8 cellular contexts compared by ENCODE assay signal in genomic region chr18:57585846-57586242, GRCh38. TPM values are rescaled to one million over a fixed set of nuclear protein-coding genes. Genes with fewer than 3 reads are reported as not detected.
DNase-seq lines count a peak whose midpoint lies in the region; ATAC-seq lines count a peak whose summit lies in the region.

No MANE protein-coding gene starts in this region.

- H3K4me3 ChIP-seq in iPS-18a (ENCODE audit: low read length) = peak overlapping the region; percentile 66

- H3K4me1 ChIP-seq in iPS-18a (ENCODE audit: control insufficient read depth, low read depth, low read length) = peaks cover 13% of the 10 kb centered on the region

- H3K27ac Mint-ChIP-seq in activated T-helper 17 cell treated with anti-CD3 and anti-CD28 coated beads, Interleukin-2, amount 50 U/mL, for 72 hours = peak overlapping the region; percentile 67
- peak overlapping the region; percentile 91 for H3K27ac Mint-ChIP-seq in stimulated activated naive B cell treated with anti-CD40 and anti-IgM and Interleukin-4, amounts not matched to agents 10 μg/mL and 1 μg/mL and 100 μg/mL, for 72 hours

- peak overlapping the region; percentile 87 for H3K4me3 Mint-ChIP-seq in activated T-helper 17 cell treated with anti-CD3 and anti-CD28 coated beads, Interleukin-2, amount 50 U/mL, for 72 hours
- H3K4me3 Mint-ChIP-seq in stimulated activated naive B cell treated with anti-CD40 and anti-IgM and Interleukin-4, amounts not matched to agents 10 μg/mL and 1 μg/mL and 100 μg/mL, for 72 hours = peak overlapping the region; percentile 92 to 95

- no peaks in the 10 kb centered on the region for H3K36me3 ChIP-seq in iPS-18a (ENCODE audit: control insufficient read depth, low read depth, low read length)

- H3K27ac ChIP-seq in iPS-18a (ENCODE audit: low read length) = no peak overlapping the region

- peaks cover 5% of the 10 kb centered on the region for H3K4me1 Mint-ChIP-seq in activated T-helper 17 cell treated with anti-CD3 and anti-CD28 coated beads, Interleukin-2, amount 50 U/mL, for 72 hours
- H3K4me1 Mint-ChIP-seq in stimulated activated naive B cell treated with anti-CD40 and anti-IgM and Interleukin-4, amounts not matched to agents 10 μg/mL and 1 μg/mL and 100 μg/mL, for 72 hours = peaks cover 16 to 33% of the 10 kb centered on the region in 2 donors

- ATAC-seq in HG02852 (IDR thresholded peaks at IDR 0.05; ENCODE audit: unreplicated experiment) (peak; percentile 6), HG03139 (IDR thresholded peaks at IDR 0.05; ENCODE audit: unreplicated experiment) (no peak), GM21423 (IDR thresholded peaks at IDR 0.05; ENCODE audit: unreplicated experiment) (no peak), GM19351 (IDR thresholded peaks at IDR 0.05; ENCODE audit: unreplicated experiment) (no peak)
- peak; percentile 40 for ATAC-seq in activated T-helper 17 cell treated with anti-CD3 and anti-CD28 coated beads, Interleukin-2, amount 50 U/mL, for 72 hours (replicated peaks)
- peak in 1 of 2 donors; percentile 0 for ATAC-seq in stimulated activated naive B cell treated with anti-CD40 and anti-IgM and Interleukin-4, amounts not matched to agents 10 μg/mL and 1 μg/mL and 100 μg/mL, for 72 hours (replicated peaks)

- no peaks in the 10 kb centered on the region for H3K9me3 ChIP-seq in iPS-18a (ENCODE audit: control insufficient read depth, low read depth, low read length)

- peak overlapping the region; percentile 58 for H3K9ac ChIP-seq in iPS-18a (ENCODE audit: low read length)

- no peaks in the 10 kb centered on the region for H3K27me3 Mint-ChIP-seq in activated T-helper 17 cell treated with anti-CD3 and anti-CD28 coated beads, Interleukin-2, amount 50 U/mL, for 72 hours
- H3K27me3 Mint-ChIP-seq in stimulated activated naive B cell treated with anti-CD40 and anti-IgM and Interleukin-4, amounts not matched to agents 10 μg/mL and 1 μg/mL and 100 μg/mL, for 72 hours = no peaks in the 10 kb centered on the region

- DNase-seq in ELF-1 (ENCODE audit: low read depth, low spot score) = peak; percentile 10
- DNase-seq in stimulated activated naive B cell treated with anti-CD40 and anti-IgM and Interleukin-4, amounts not matched to agents 10 μg/mL and 1 μg/mL and 100 μg/mL, for 72 hours = no peak

- peaks cover 6% of the 10 kb centered on the region for H3K36me3 Mint-ChIP-seq in activated T-helper 17 cell treated with anti-CD3 and anti-CD28 coated beads, Interleukin-2, amount 50 U/mL, for 72 hours (ENCODE audit: low read depth)
- H3K36me3 Mint-ChIP-seq in stimulated activated naive B cell treated with anti-CD40 and anti-IgM and Interleukin-4, amounts not matched to agents 10 μg/mL and 1 μg/mL and 100 μg/mL, for 72 hours = peaks cover 9 to 15% of the 10 kb centered on the region in 2 donors

- H3K27me3 ChIP-seq in iPS-18a (ENCODE audit: control insufficient read depth, insufficient read depth, low read length) = no peaks in the 10 kb centered on the region

- no peaks in the 10 kb centered on the region for H3K9me3 Mint-ChIP-seq in activated T-helper 17 cell treated with anti-CD3 and anti-CD28 coated beads, Interleukin-2, amount 50 U/mL, for 72 hours
- H3K9me3 Mint-ChIP-seq in stimulated activated naive B cell treated with anti-CD40 and anti-IgM and Interleukin-4, amounts not matched to agents 10 μg/mL and 1 μg/mL and 100 μg/mL, for 72 hours = no peaks in the 10 kb centered on the region

RNA-seq across cellular contexts. Expression of gene FECH, which starts 0.7 kb away (rescaled TPM):
- total RNA-seq in activated T-helper 17 cell treated with anti-CD3 and anti-CD28 coated beads, Interleukin-2, amount 50 U/mL, for 72 hours = 10 to 100 TPM; 15.0 to 26.2 TPM

RNA-seq across cellular contexts. Expression of gene NARS1, which starts 35.8 kb away (rescaled TPM):
- 10 to 100 TPM; 43.0 to 99.0 TPM for total RNA-seq in activated T-helper 17 cell treated with anti-CD3 and anti-CD28 coated beads, Interleukin-2, amount 50 U/mL, for 72 hours

Comparison
In these comparisons a context has a peak if more than half of its experiments do, and no peak if none do; other contexts are left out.
1. ATAC-seq: peak in HG02852 (single experiment) and activated T-helper 17 cell treated with anti-CD3 and anti-CD28 coated beads, Interleukin-2, amount 50 U/mL, for 72 hours (single experiment); none in HG03139 (single experiment), GM21423 (single experiment) and GM19351 (single experiment).